ENCODE assay signal across 24 cellular contexts in the genomic region with DNA sequence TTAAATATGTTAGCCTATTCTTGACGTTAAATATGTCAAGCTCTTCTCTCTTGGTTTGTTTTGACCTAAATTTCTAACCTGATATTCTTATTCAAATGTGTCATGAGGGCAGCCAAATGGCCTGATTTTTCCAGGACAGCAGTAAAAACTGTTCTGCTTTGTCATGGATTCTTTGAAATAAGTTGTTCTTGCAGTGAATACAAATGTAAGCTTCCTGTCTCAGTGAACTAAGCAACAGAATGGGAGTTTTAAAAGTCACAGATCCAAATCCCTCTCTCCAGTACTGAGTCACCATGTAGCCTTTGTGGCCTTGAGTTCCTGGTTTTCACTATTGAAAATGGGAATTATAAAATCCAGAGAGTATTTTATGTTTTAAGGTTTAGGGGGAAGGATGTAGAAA.
DNase-seq lines count a peak whose midpoint lies in the region; ATAC-seq and TF ChIP-seq lines count a peak whose summit lies in the region.
"Had no signal": no experiment of that assay in that cellular context is flagged by ENCODE, and none has a peak within 500 bp of the region (broad histone marks: within the 10 kb centered on the region; RNA-seq: fewer than 3 reads in every experiment).

No MANE protein-coding gene starts in this region.

- no peak overlapping the region for H3K4me3 Mint-ChIP-seq in endodermal cell
- H3K4me3 Mint-ChIP-seq: CD4-positive, alpha-beta memory T cell had no signal

- H3K27ac ChIP-seq in HUES64 (ENCODE audit: low read depth, low read length) (peak overlapping the region; percentile 76), endodermal cell (ENCODE audit: low read depth, low read length) (no peak overlapping the region), iPS-20b (ENCODE audit: low read length) (peak overlapping the region; percentile 59), uterus (no peak overlapping the region)
- H3K27ac ChIP-seq: 22Rv1; BLaER1 treated with 17β-estradiol and CSF1 and Interleukin-3, amounts not matched to agents 10 nM and 100 nM; GM23248; SJCRH30 had no signal

- H3K9me3 ChIP-seq in ES-I3 (ENCODE audit: control insufficient read depth, insufficient read depth, low read length) (0 out of 2 replicates have a peak, but pooled peaks cover 3% of the 10 kb centered on the region), HUES64 (ENCODE audit: insufficient read depth, low read depth, low read length) (peaks cover 5% of the 10 kb centered on the region; the same call in 1 of the 2 replicates), endodermal cell (ENCODE audit: control insufficient read depth, low read length) (peaks cover 9% of the 10 kb centered on the region), iPS-20b (ENCODE audit: insufficient read depth, low read depth, low read length) (peaks cover 5% of the 10 kb centered on the region; the same call in 1 of the 2 replicates), uterus (no peaks in the 10 kb centered on the region)
- H3K9me3 ChIP-seq: SJCRH30 had no signal

- no peaks in the 10 kb centered on the region for H3K36me3 ChIP-seq in ES-I3 (ENCODE audit: insufficient read depth, low read length)
- no peaks in the 10 kb centered on the region for H3K36me3 ChIP-seq in HUES64 (ENCODE audit: insufficient read depth, low read length)
- H3K36me3 ChIP-seq in endodermal cell (ENCODE audit: control insufficient read depth, insufficient read depth, low read length) = no peaks in the 10 kb centered on the region
- H3K36me3 ChIP-seq in iPS-20b (ENCODE audit: insufficient read depth, low read depth, low read length) = 0 out of 2 replicates have a peak, but pooled peaks cover 4% of the 10 kb centered on the region
- H3K36me3 ChIP-seq in uterus = no peaks in the 10 kb centered on the region
- H3K36me3 ChIP-seq: BLaER1 treated with 17β-estradiol and CSF1 and Interleukin-3, amounts not matched to agents 10 nM and 100 nM; SJCRH30 had no signal

- H3K27me3 Mint-ChIP-seq in endodermal cell (ENCODE audit: insufficient read depth) = no peaks in the 10 kb centered on the region
- H3K27me3 Mint-ChIP-seq: CD4-positive, alpha-beta memory T cell had no signal

- peaks cover 5% of the 10 kb centered on the region for H3K4me1 Mint-ChIP-seq in endodermal cell
- H3K4me1 Mint-ChIP-seq: CD4-positive, alpha-beta memory T cell had no signal

- H3K27me3 ChIP-seq in HUES64 (ENCODE audit: insufficient read depth, low read length) = no peaks in the 10 kb centered on the region
- no peaks in the 10 kb centered on the region for H3K27me3 ChIP-seq in endodermal cell (ENCODE audit: control insufficient read depth, insufficient read depth, low read length, poor library complexity, severe bottlenecking)
- no peaks in the 10 kb centered on the region for H3K27me3 ChIP-seq in iPS-20b (ENCODE audit: insufficient read depth, low read length)
- no peaks in the 10 kb centered on the region for H3K27me3 ChIP-seq in uterus
- H3K27me3 ChIP-seq: BLaER1 treated with 17β-estradiol and CSF1 and Interleukin-3, amounts not matched to agents 10 nM and 100 nM; SJCRH30 had no signal

- 48% methylated on average over 1 of the region's 1 CpG for WGBS in HUES64
- 69 to 88% methylated on average over 1 of the region's 1 CpG for WGBS in endodermal cell (ENCODE audit: insufficient coverage in 1 of 2, insufficient read length in 1 of 2), 2 experiments

- peak overlapping the region; percentile 12; the same call in 1 of the 2 replicates for H3K9ac ChIP-seq in ES-I3 (ENCODE audit: low read depth, low read length)
- peak overlapping the region; percentile 31; the same call in 1 of the 2 replicates for H3K9ac ChIP-seq in HUES64 (ENCODE audit: low read depth, low read length)
- no peak overlapping the region for H3K9ac ChIP-seq in endodermal cell (ENCODE audit: extremely low read depth, low read length, poor library complexity, severe bottlenecking)
- H3K9ac ChIP-seq in iPS-20b (ENCODE audit: low read depth, low read length) = peak overlapping the region; percentile 29; the same call in 1 of the 2 replicates
- H3K9ac ChIP-seq: BLaER1 treated with 17β-estradiol and CSF1 and Interleukin-3, amounts not matched to agents 10 nM and 100 nM; GM23248 had no signal

- peaks cover 3% of the 10 kb centered on the region for H3K36me3 Mint-ChIP-seq in endodermal cell (ENCODE audit: low read depth)
- H3K36me3 Mint-ChIP-seq: CD4-positive, alpha-beta memory T cell had no signal

- no peak overlapping the region for H3K4me3 ChIP-seq in HUES64 (ENCODE audit: low read length)
- H3K4me3 ChIP-seq in endodermal cell (ENCODE audit: low read length) = no peak overlapping the region
- H3K4me3 ChIP-seq in iPS-20b (ENCODE audit: low read length) = no peak overlapping the region; the same call in 1 of the 2 replicates
- no peak overlapping the region for H3K4me3 ChIP-seq in uterus
- H3K4me3 ChIP-seq: BLaER1 treated with 17β-estradiol and CSF1 and Interleukin-3, amounts not matched to agents 10 nM and 100 nM; GM23248; K562; SJCRH30 had no signal

- DNase-seq in endodermal cell (no peak), uterus (no peak), sciatic nerve (ENCODE audit: low spot score) (no peak), HUDEP-2 (lab: John Stamatoyannopoulos, UW; ENCODE audit: unreplicated experiment in 76 of 76) (no peak), DMS53 treated with DMSO at 0.1 percent for 48 hours (lab: John Stamatoyannopoulos, UW; ENCODE audit: unreplicated experiment) (no peak)
- DNase-seq: ACHN; CD4-positive, alpha-beta memory T cell; GM23248; MM.1S; NCI-H1092; NCI-H1436; NCI-H187 treated with DMSO at 0.1 percent for 48 hours; NCI-H2107; NCI-H2227 treated with DMSO at 0.1 percent for 48 hours; NCI-H510A; NCI-H748 treated with DMSO at 0.1 percent for 48 hours; NK-92 treated with Interleukin-12 subunit alpha and Interleukin-12 subunit beta, amount 100 ng/mL, for 24 hours; SJCRH30 had no signal

- H3K9me3 Mint-ChIP-seq in endodermal cell = peaks cover 14% of the 10 kb centered on the region

- H3K4me1 ChIP-seq in ES-I3 (ENCODE audit: insufficient read depth, low read length) (peaks cover 20% of the 10 kb centered on the region), HUES64 (ENCODE audit: insufficient read depth, low read length) (peaks cover 20% of the 10 kb centered on the region), endodermal cell (ENCODE audit: control insufficient read depth, insufficient read depth, low read length) (no peaks in the 10 kb centered on the region), iPS-20b (ENCODE audit: insufficient read depth, low read length) (peaks cover 13% of the 10 kb centered on the region), uterus (no peaks in the 10 kb centered on the region)
- H3K4me1 ChIP-seq: BLaER1 treated with 17β-estradiol and CSF1 and Interleukin-3, amounts not matched to agents 10 nM and 100 nM; SJCRH30 had no signal

- intact Hi-C loops in uterus (cut with DNase I; ENCODE audit: low total_unique reads) = no loop called here
- intact Hi-C loops in sciatic nerve (cut with DNase I) = no loop called here

- no peak for TF ChIP-seq POLR2A in uterus (IDR thresholded peaks at IDR 0.05)

- no peak for ATAC-seq in sciatic nerve
- ATAC-seq: K562 had no signal

- TF ChIP-seq CTCF in endodermal cell (conservative IDR thresholded peaks at IDR 0.05) = no peak
- TF ChIP-seq CTCF in uterus (IDR thresholded peaks at IDR 0.05) = no peak

- H3K27ac Mint-ChIP-seq in endodermal cell = peak overlapping the region; percentile 56
- H3K27ac Mint-ChIP-seq: CD4-positive, alpha-beta memory T cell had no signal

Comparison
In these comparisons a context has a peak if more than half of its experiments do, and no peak if none do; other contexts are left out.
1. H3K27ac ChIP-seq: peak in HUES64 (single experiment) and iPS-20b (single experiment); none in endodermal cell (single experiment) and uterus (0 of 2).